23 cellular contexts compared by ENCODE assay signal in the genomic region with DNA sequence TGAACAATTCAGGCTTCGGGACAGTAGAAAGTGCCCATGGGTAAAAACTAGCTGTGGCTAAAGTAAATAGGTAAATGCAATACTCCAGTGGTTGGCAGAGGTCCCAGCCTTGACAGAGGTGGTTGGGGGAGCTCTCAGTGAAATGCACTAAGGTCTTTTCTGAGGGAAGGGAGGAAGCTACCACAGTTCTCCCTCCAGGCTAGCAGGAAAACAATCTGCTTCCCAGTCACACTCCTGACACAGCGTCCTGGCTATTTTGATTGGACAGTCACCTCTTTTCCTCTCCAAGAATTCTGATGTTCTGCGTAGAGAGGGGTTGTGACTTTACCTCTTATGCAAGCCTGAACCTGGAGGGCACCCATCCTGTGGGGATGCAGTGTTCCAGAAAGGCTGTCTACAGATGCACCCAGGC.
A peak's percentile ranks its signal among the peaks of the same experiment; 100 is the strongest.
DNase-seq lines count a peak whose midpoint lies in the region; ATAC-seq and TF ChIP-seq lines count a peak whose summit lies in the region.
"Had no signal": no experiment of that assay in that cellular context is flagged by ENCODE, and none has a peak within 500 bp of the region (broad histone marks: within the 10 kb centered on the region; RNA-seq: fewer than 3 reads in every experiment).

No MANE protein-coding gene starts in this region.

- ATAC-seq in Right ventricle myocardium superior (ENCODE audit: poor library complexity) (peak; percentile 4), body of pancreas (no peak), left lung (peak; percentile 35), GM18511 (IDR thresholded peaks at IDR 0.05; ENCODE audit: unreplicated experiment) (no peak), GM19328 (IDR thresholded peaks at IDR 0.05; ENCODE audit: unreplicated experiment) (no peak)
- ATAC-seq: GM23338; stimulated activated naive CD8-positive, alpha-beta T cell treated with anti-CD3 and anti-CD28 coated beads, Interleukin-15, Interleukin-2, amounts not matched to agents 100 U/mL and 50 U/mL, for 24 hours had no signal

- DNase-seq in Right ventricle myocardium superior, result no peak
- DNase-seq in right atrium auricular region (ENCODE audit: low spot score), result no peak
- peak in 3 of 4 donors; percentile 20 to 26 (median 20) for DNase-seq in body of pancreas
- no peak for DNase-seq in left lung
- peak; percentile 52 to 63 for DNase-seq in thyroid gland
- no peak for DNase-seq in SW 1271 (lab: John Stamatoyannopoulos, UW)
- DNase-seq: 8988T; activated B cell treated with CpG ODN at 0.5 μM for 24 hours; activated CD4-positive, alpha-beta T cell treated with anti-CD3 and anti-CD28 coated beads, Interleukin-2, amount 50 U/mL, for 4 hours; BE2C; caudate nucleus; glutamatergic neuron; MV-4-11; NCI-H1694 treated with DMSO at 0.1 percent for 48 hours; NCI-H774; occipital lobe; retina; stimulated activated CD4-positive, alpha-beta T cell treated with anti-CD3 and anti-CD28 coated beads, Interleukin-4, amount 100 ng/mL, for 4 hours; stimulated activated naive CD8-positive, alpha-beta T cell treated with anti-CD3 and anti-CD28 coated beads, Interleukin-15, Interleukin-2, amounts not matched to agents 100 U/mL and 50 U/mL, for 24 hours had no signal

- intact Hi-C loops in Right ventricle myocardium superior (cut with DNase I) (no loop called here), body of pancreas (cut with DNase I) (no loop called here), left lung (cut with DNase I) (no loop called here), thyroid gland (cut with DNase I) (no loop called here)

- TF ChIP-seq POLR2A in body of pancreas (IDR thresholded peaks at IDR 0.05) (no peak), thyroid gland (IDR thresholded peaks at IDR 0.05) (no peak)

- peaks cover 0 to 30% of the 10 kb centered on the region in 2 donors for H3K9me3 ChIP-seq in right atrium auricular region
- H3K9me3 ChIP-seq in body of pancreas, result peaks cover 0 to 3% (median 0%) of the 10 kb centered on the region in 3 donors
- peaks cover 0 to 20% of the 10 kb centered on the region in 2 donors for H3K9me3 ChIP-seq in left lung
- H3K9me3 ChIP-seq in thyroid gland, result no peaks in the 10 kb centered on the region
- H3K9me3 ChIP-seq: BE2C had no signal

- H3K4me1 ChIP-seq in right atrium auricular region, result peaks cover 0 to 12% of the 10 kb centered on the region in 2 donors
- H3K4me1 ChIP-seq in body of pancreas, result no peaks in the 10 kb centered on the region
- peaks cover 0 to 22% of the 10 kb centered on the region in 2 donors for H3K4me1 ChIP-seq in left lung
- H3K4me1 ChIP-seq in thyroid gland, result no peaks in the 10 kb centered on the region
- H3K4me1 ChIP-seq: BE2C, tibial nerve had no signal

- no peaks in the 10 kb centered on the region for H3K27me3 ChIP-seq in right atrium auricular region
- H3K27me3 ChIP-seq in body of pancreas, result no peaks in the 10 kb centered on the region
- H3K27me3 ChIP-seq in left lung, result no peaks in the 10 kb centered on the region
- H3K27me3 ChIP-seq in thyroid gland, result no peaks in the 10 kb centered on the region
- H3K27me3 ChIP-seq: BE2C, tibial nerve had no signal

- H3K36me3 ChIP-seq in right atrium auricular region (no peaks in the 10 kb centered on the region), body of pancreas (replicated peaks in 1 of 2; ENCODE audit: insufficient read depth in 1 of 2, low read depth in 2 of 2) (no peaks in the 10 kb centered on the region), left lung (no peaks in the 10 kb centered on the region), thyroid gland (no peaks in the 10 kb centered on the region)
- H3K36me3 ChIP-seq: BE2C, tibial nerve had no signal

- H3K4me3 ChIP-seq in right atrium auricular region (no peak overlapping the region), body of pancreas (no peak overlapping the region), left lung (no peak overlapping the region), thyroid gland (replicated peaks in 1 of 3) (no peak overlapping the region)
- H3K4me3 ChIP-seq: GM23338, tibial nerve had no signal

- 60 to 62% methylated on average over 3 of the region's 3 CpGs for WGBS in body of pancreas, 2 donors
- 41 to 43% methylated on average over 3 of the region's 3 CpGs for WGBS in thyroid gland, 2 donors

- H3K27ac ChIP-seq in right atrium auricular region (peak overlapping the region in 1 of 2 donors; percentile 36), body of pancreas (no peak overlapping the region), left lung (peak overlapping the region in 1 of 2 donors; percentile 80), thyroid gland (no peak overlapping the region)
- H3K27ac ChIP-seq: tibial nerve had no signal

- TF ChIP-seq CTCF in right atrium auricular region (IDR thresholded peaks at IDR 0.05) (no peak), body of pancreas (IDR thresholded peaks at IDR 0.05) (no peak), left lung (IDR thresholded peaks at IDR 0.05) (no peak), thyroid gland (IDR thresholded peaks at IDR 0.05) (no peak)

Comparison
In these comparisons a context has a peak if more than half of its experiments do, and no peak if none do; other contexts are left out.
1. ATAC-seq: peak in Right ventricle myocardium superior (single experiment) and left lung (single experiment); none in body of pancreas (single experiment), GM18511 (single experiment) and GM19328 (single experiment).
2. DNase-seq: peak in body of pancreas (3 of 4) and thyroid gland (2 of 2); none in Right ventricle myocardium superior (single experiment), right atrium auricular region (single experiment), left lung (0 of 2) and SW 1271 (0 of 2).